In the genomic region with DNA sequence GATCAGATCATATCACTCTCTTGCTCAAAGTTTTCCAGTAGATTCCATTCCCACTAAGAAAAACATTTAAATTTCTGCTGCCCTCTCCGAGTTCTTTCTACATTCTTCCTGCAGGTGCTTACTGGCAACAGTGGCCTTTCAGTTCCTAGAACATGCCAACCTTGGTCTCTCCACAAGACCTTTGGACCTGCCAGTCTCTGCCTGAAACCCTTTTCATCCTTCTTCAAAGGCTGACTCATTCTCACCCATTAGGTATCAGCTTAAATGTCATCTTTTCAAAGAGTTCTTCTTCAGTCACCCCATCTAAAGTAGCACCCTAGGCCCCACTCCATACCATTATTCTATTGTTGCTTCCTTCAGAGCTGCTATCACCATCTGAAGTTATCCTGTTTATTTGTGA, we compare ENCODE assay signal across 1 cellular context.
TF ChIP-seq lines count a peak whose summit lies in the region.

No MANE protein-coding gene starts in this region.

TF ChIP-seq in HCT116, 20 proteins besides CTCF, POLR2A, EP300 and RAD21 (continued from another document):
- TF ChIP-seq, protein P1, sequence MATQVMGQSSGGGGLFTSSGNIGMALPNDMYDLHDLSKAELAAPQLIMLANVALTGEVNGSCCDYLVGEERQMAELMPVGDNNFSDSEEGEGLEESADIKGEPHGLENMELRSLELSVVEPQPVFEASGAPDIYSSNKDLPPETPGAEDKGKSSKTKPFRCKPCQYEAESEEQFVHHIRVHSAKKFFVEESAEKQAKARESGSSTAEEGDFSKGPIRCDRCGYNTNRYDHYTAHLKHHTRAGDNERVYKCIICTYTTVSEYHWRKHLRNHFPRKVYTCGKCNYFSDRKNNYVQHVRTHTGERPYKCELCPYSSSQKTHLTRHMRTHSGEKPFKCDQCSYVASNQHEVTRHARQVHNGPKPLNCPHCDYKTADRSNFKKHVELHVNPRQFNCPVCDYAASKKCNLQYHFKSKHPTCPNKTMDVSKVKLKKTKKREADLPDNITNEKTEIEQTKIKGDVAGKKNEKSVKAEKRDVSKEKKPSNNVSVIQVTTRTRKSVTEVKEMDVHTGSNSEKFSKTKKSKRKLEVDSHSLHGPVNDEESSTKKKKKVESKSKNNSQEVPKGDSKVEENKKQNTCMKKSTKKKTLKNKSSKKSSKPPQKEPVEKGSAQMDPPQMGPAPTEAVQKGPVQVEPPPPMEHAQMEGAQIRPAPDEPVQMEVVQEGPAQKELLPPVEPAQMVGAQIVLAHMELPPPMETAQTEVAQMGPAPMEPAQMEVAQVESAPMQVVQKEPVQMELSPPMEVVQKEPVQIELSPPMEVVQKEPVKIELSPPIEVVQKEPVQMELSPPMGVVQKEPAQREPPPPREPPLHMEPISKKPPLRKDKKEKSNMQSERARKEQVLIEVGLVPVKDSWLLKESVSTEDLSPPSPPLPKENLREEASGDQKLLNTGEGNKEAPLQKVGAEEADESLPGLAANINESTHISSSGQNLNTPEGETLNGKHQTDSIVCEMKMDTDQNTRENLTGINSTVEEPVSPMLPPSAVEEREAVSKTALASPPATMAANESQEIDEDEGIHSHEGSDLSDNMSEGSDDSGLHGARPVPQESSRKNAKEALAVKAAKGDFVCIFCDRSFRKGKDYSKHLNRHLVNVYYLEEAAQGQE (IDR thresholded peaks at IDR 0.05; ENCODE audit: low read depth): no peak
- no peak for TF ChIP-seq CBX3 (IDR thresholded peaks at IDR 0.05; ENCODE audit: low read depth)
